Comparison of ENCODE assay signal across 8 cellular contexts in the genomic region with DNA sequence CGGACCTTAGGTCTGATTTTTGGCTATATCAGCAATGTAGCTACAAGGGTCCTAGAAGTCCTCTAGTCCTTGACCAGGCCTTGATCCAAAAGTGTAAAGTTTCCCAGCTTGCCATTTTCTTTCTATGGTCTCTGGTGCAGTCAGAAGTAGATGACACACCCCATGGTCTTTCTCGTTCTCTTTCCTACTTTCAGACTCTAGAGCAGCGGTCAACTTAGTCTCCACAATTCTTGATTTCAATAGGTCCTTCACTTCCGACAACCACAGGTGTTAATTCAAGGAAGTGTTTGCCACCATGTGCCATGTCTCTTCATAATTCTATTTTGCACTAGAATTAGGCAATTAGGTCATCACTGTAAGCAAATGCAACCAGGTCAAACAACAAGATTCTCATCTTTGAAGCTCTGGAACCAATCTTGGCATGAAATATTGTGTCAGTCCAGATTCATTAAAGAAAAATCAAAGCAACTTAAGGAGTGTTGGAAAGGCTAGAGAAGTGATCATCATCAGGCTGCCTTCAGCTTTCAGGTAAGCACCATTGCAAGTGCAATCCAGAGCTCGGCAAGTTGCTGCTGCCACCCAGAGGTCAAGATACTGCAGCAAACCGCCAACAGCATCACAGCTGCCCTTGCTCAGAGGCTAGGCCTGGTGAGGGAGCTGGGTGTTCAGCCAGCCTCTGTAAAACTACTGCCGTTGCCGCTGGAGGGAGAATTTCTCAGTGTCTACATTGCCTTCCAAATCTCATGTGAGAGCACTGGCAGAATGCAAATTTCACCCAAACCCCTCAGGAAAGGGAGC. TPM values are rescaled to one million over a fixed set of nuclear protein-coding genes. Genes with fewer than 3 reads are reported as not detected.
DNase-seq lines count a peak whose midpoint lies in the region; ATAC-seq, FAIRE-seq and TF ChIP-seq lines count a peak whose summit lies in the region.

No MANE protein-coding gene starts in this region.

- no peaks in the 10 kb centered on the region for H3K79me2 ChIP-seq in SU-DHL-6 (ENCODE audit: insufficient read depth, low read length)

- H2AFZ ChIP-seq in SU-DHL-6 (ENCODE audit: low read depth, low read length, severe bottlenecking) = peak overlapping the region; percentile 45

- H3K27ac Mint-ChIP-seq in nephron = no peak overlapping the region

- no peaks in the 10 kb centered on the region for H4K20me1 ChIP-seq in SU-DHL-6 (ENCODE audit: low read depth, low read length)

- H3K4me3 Mint-ChIP-seq in nephron = no peak overlapping the region

- no peaks in the 10 kb centered on the region for H3K36me3 ChIP-seq in SU-DHL-6 (ENCODE audit: low read length)

- no peak overlapping the region for H3K4me3 ChIP-seq in SU-DHL-6 (ENCODE audit: insufficient read depth, low read length, poor library complexity, severe bottlenecking)

- H3K4me1 Mint-ChIP-seq in nephron = peaks cover 2% of the 10 kb centered on the region

- H3K9me2 ChIP-seq in SU-DHL-6 (replicated peaks; ENCODE audit: insufficient read depth, low read length) = no peaks in the 10 kb centered on the region

- no peak overlapping the region for H3K4me2 ChIP-seq in SU-DHL-6 (ENCODE audit: low read depth, low read length, poor library complexity, severe bottlenecking)

- H3K9me3 Mint-ChIP-seq in nephron = no peaks in the 10 kb centered on the region

- H3K27me3 Mint-ChIP-seq in nephron (ENCODE audit: low read depth) = peaks cover 35% of the 10 kb centered on the region

- no peaks in the 10 kb centered on the region for H3K27me3 ChIP-seq in SU-DHL-6 (ENCODE audit: low read length)

- no peak overlapping the region for H3K27ac ChIP-seq in SU-DHL-6 (ENCODE audit: low read depth, low read length)

- peak; percentile 33 for FAIRE-seq in HTR-8/SVneo (lab: Jason Lieb, UNC)

- peak; percentile 69 for TF ChIP-seq CTCF in SU-DHL-6 (IDR thresholded peaks at IDR 0.05; ENCODE audit: insufficient read depth, low read length, poor library complexity, severe bottlenecking)
- TF ChIP-seq CTCF in nephron (IDR thresholded peaks at IDR 0.05; ENCODE audit: unreplicated experiment in 3 of 3) = peak; percentile 35 to 50 (median 42)

- no peaks in the 10 kb centered on the region for H3F3A ChIP-seq in SU-DHL-6 (ENCODE audit: insufficient read depth)

- H3K9ac ChIP-seq in SU-DHL-6 (ENCODE audit: low read length) = no peak overlapping the region

- no peaks in the 10 kb centered on the region for H3K9me3 ChIP-seq in SU-DHL-6 (ENCODE audit: insufficient read depth, low read length)

- ATAC-seq in GM21381 (IDR thresholded peaks at IDR 0.05; ENCODE audit: unreplicated experiment) = peak; percentile 88
- ATAC-seq in esophagus mucosa = peak; percentile 79

- DNase-seq in NCI-H524 (lab: John Stamatoyannopoulos, UW) = peak; percentile 29 to 78
- DNase-seq in NCI-H524 treated with DMSO at 0.1 percent for 48 hours (lab: John Stamatoyannopoulos, UW) = no peak
- DNase-seq in HTR-8/SVneo (ENCODE audit: insufficient read length, low spot score) = peak; percentile 30
- no peak for DNase-seq in NCI-H1694 treated with DMSO at 0.1 percent for 48 hours (lab: John Stamatoyannopoulos, UW)

- no peaks in the 10 kb centered on the region for H3K36me3 Mint-ChIP-seq in nephron (ENCODE audit: low read depth)

RNA-seq across cellular contexts. Expression of gene SYNE1, which starts 5.6 kb away (rescaled TPM):
- total RNA-seq in esophagus mucosa = 4.0 TPM

RNA-seq across cellular contexts. Expression of gene MYCT1, which starts 54.9 kb away (rescaled TPM):
- 1.6 TPM for total RNA-seq in esophagus mucosa

Comparison
In these comparisons a context has a peak if more than half of its experiments do, and no peak if none do; other contexts are left out.
1. DNase-seq: peak in NCI-H524 (2 of 2) and HTR-8/SVneo (single experiment); none in NCI-H524 treated with DMSO at 0.1 percent for 48 hours (single experiment) and NCI-H1694 treated with DMSO at 0.1 percent for 48 hours (single experiment).